Comparison of ENCODE assay signal across 1 cellular context in the genomic region with DNA sequence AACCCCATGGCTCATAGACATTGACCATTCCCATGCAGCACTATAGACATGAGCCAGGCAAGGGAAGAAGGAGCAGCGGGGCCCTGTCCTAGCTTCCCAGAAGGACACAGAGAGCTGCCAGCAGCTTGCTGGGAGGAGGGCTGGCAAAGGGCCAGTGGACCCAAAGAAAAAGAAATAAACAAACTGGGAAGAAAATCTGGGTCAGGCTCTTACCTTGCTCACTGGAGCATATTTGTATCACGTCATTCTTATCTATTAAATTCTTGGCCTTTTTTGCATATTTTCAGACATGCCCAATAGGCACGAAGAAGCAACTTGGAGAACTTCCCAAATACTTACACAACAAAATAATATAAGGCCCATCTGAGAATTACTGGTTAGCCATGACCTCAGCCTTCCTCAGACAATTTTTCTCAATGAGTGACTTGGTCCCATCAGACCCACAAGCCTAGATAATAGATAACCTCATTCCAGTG.
TF ChIP-seq lines count a peak whose summit lies in the region.

No MANE protein-coding gene starts in this region.

TF ChIP-seq in IMR-90, 13 proteins besides CTCF, POLR2A, EP300 and RAD21 (continued from another document):
- no peak for TF ChIP-seq FOS (IDR thresholded peaks at IDR 0.05; ENCODE audit: low read depth, low read length)
